8 cellular contexts compared by ENCODE assay signal in genomic region chr3:133804896-133805295, GRCh38. TPM values are rescaled to one million over a fixed set of nuclear protein-coding genes. Genes with fewer than 3 reads are reported as not detected.
DNase-seq lines count a peak whose midpoint lies in the region; ATAC-seq, FAIRE-seq and TF ChIP-seq lines count a peak whose summit lies in the region.

No MANE protein-coding gene starts in this region.

- peak overlapping the region; percentile 62 for H3K4me2 ChIP-seq in A549
- H3K4me2 ChIP-seq in H9 (ENCODE audit: insufficient read depth, insufficient read length, low read length), result peak overlapping the region; percentile 69
- H3K4me2 ChIP-seq in astrocyte (ENCODE audit: low read length), result peak overlapping the region; percentile 93

- H2BK15ac ChIP-seq in H9 (ENCODE audit: low read depth, low read length), result no peak overlapping the region

- H3K56ac ChIP-seq in H9 (ENCODE audit: insufficient read length, low read depth, low read length), result no peak overlapping the region

- H3K9me3 Mint-ChIP-seq in H9 (no peaks in the 10 kb centered on the region), astrocyte (ENCODE audit: unreplicated experiment) (no peaks in the 10 kb centered on the region)

- CTCF ChIA-PET in A549 (lab: Yijun Ruan, JAX), result no interaction called here

- peaks cover 8% of the 10 kb centered on the region for H3K36me3 ChIP-seq in astrocyte (ENCODE audit: insufficient read depth, low read length)
- H3K36me3 ChIP-seq in muscle layer of duodenum (ENCODE audit: control insufficient read depth in 1 of 2, insufficient read depth in 2 of 2, low read length in 2 of 2), result peaks cover 6 to 8% of the 10 kb centered on the region in 2 donors

- H3K36me3 Mint-ChIP-seq in H9 (ENCODE audit: insufficient read depth in 1 of 3, low read depth in 3 of 3), result peaks cover 10 to 26% (median 20%) of the 10 kb centered on the region in 3 experiments; a peak in 6 of 7 replicates
- H3K36me3 Mint-ChIP-seq in astrocyte (ENCODE audit: low read depth, unreplicated experiment), result no peaks in the 10 kb centered on the region

- H3K79me2 ChIP-seq in H9 (ENCODE audit: insufficient read depth, low read length) (peaks cover 2% of the 10 kb centered on the region; the same call in 1 of the 2 replicates), astrocyte (ENCODE audit: insufficient read depth, low read length) (peaks cover 30% of the 10 kb centered on the region)

- H4K8ac ChIP-seq in H9 (replicated peaks; ENCODE audit: insufficient read length, low read depth, low read length), result no peak overlapping the region

- H2BK12ac ChIP-seq in H9 (ENCODE audit: insufficient read length, low read depth, low read length), result no peak overlapping the region

- no peak overlapping the region for H4K91ac ChIP-seq in H9 (ENCODE audit: insufficient read length, low read depth, low read length)

- FAIRE-seq in A549 (lab: Jason Lieb, UNC) (no peak), astrocyte (lab: Jason Lieb, UNC) (no peak)

- TF ChIP-seq CTCF in A549 (IDR thresholded peaks at IDR 0.05), result no peak
- TF ChIP-seq CTCF in H9 (conservative IDR thresholded peaks at IDR 0.05), result no peak
- TF ChIP-seq CTCF in astrocyte (IDR thresholded peaks at IDR 0.05; ENCODE audit: insufficient read depth, low read depth, low read length), result no peak

- POLR2A ChIA-PET in A549 (lab: Yijun Ruan, JAX), result no interaction called here

- H3K4me1 Mint-ChIP-seq in H9 (peaks cover 12% of the 10 kb centered on the region in 2 experiments), astrocyte (ENCODE audit: low read depth, unreplicated experiment) (no peaks in the 10 kb centered on the region)

- peaks cover 5% of the 10 kb centered on the region for H3K23me2 ChIP-seq in H9 (ENCODE audit: insufficient read length, low read depth, low read length, poor library complexity, severe bottlenecking)

- H3K27me3 Mint-ChIP-seq in H9 (ENCODE audit: low read depth), result peaks cover 26% of the 10 kb centered on the region
- H3K27me3 Mint-ChIP-seq in astrocyte (ENCODE audit: low read depth, unreplicated experiment), result peaks cover 14% of the 10 kb centered on the region

- H3K18ac ChIP-seq in H9 (ENCODE audit: insufficient read length, low read depth, low read length), result no peak overlapping the region

- H3K14ac ChIP-seq in H9 (ENCODE audit: insufficient read depth, low read length), result no peak overlapping the region

- no peaks in the 10 kb centered on the region for H3K9me3 ChIP-seq in A549
- no peaks in the 10 kb centered on the region for H3K9me3 ChIP-seq in H9 (ENCODE audit: control insufficient read depth, low read depth, low read length)
- H3K9me3 ChIP-seq in astrocyte (ENCODE audit: insufficient read depth, low read depth, low read length), result no peaks in the 10 kb centered on the region
- H3K9me3 ChIP-seq in muscle layer of duodenum (ENCODE audit: control insufficient read depth in 1 of 2, low read length in 2 of 2), result no peaks in the 10 kb centered on the region

- no peak overlapping the region for H2BK20ac ChIP-seq in H9 (ENCODE audit: low read depth, low read length, poor library complexity, severe bottlenecking)

- H2AFZ ChIP-seq in H9 (ENCODE audit: low read length) (peak overlapping the region; percentile 99), astrocyte (ENCODE audit: low read depth, low read length) (peak overlapping the region; percentile 91)

- no peak for ATAC-seq in A549
- no peak for ATAC-seq in GM21367 (IDR thresholded peaks at IDR 0.05; ENCODE audit: unreplicated experiment)
- ATAC-seq in HG03135 (IDR thresholded peaks at IDR 0.05; ENCODE audit: unreplicated experiment), result no peak

- no peak overlapping the region for H3K4me3 ChIP-seq in A549
- peak overlapping the region; percentile 95 for H3K4me3 ChIP-seq in astrocyte (ENCODE audit: insufficient read depth, low read depth, low read length)
- H3K4me3 ChIP-seq in muscle layer of duodenum (ENCODE audit: low read depth in 1 of 2, low read length in 2 of 2), result peak overlapping the region; percentile 89 to 98

- H3K4me3 Mint-ChIP-seq in H9 (peak overlapping the region; percentile 92 to 97; a peak in 4 of 5 replicates), astrocyte (ENCODE audit: unreplicated experiment) (peak overlapping the region; percentile 98)

- peaks cover 9% of the 10 kb centered on the region; the same call in 2 of the 3 replicates for H3K4me1 ChIP-seq in A549
- no peaks in the 10 kb centered on the region for H3K4me1 ChIP-seq in H9 (ENCODE audit: insufficient read depth, low read length)
- peaks cover 5% of the 10 kb centered on the region for H3K4me1 ChIP-seq in astrocyte (ENCODE audit: insufficient read depth, low read length)
- peaks cover 5 to 6% of the 10 kb centered on the region in 2 donors for H3K4me1 ChIP-seq in muscle layer of duodenum (ENCODE audit: control insufficient read depth in 1 of 2, insufficient read depth in 2 of 2, low read length in 2 of 2)

- TF ChIP-seq RAD21 in A549 (conservative IDR thresholded peaks at IDR 0.05 in 1 of 2, IDR thresholded peaks at IDR 0.05 in 1 of 2), result no peak

- H3K23ac ChIP-seq in H9 (ENCODE audit: insufficient read length, low read depth, low read length), result no peak overlapping the region

- H4K20me1 ChIP-seq in H9 (ENCODE audit: control insufficient read depth, insufficient read depth, insufficient read length) (no peaks in the 10 kb centered on the region), astrocyte (ENCODE audit: insufficient read depth, low read length) (peaks cover 5% of the 10 kb centered on the region)

- TF ChIP-seq POLR2A in A549 (IDR thresholded peaks at IDR 0.05; ENCODE audit: low read length), result no peak

- H3K9ac ChIP-seq in H9 (ENCODE audit: extremely low read depth, insufficient read length, low read length) (no peak overlapping the region), astrocyte (ENCODE audit: low read length) (peak overlapping the region; percentile 89)

- H3T11ph ChIP-seq in H9 (ENCODE audit: low read length), result no peak overlapping the region

- TF ChIP-seq EP300 in A549 (IDR thresholded peaks at IDR 0.05), result no peak

- H3K27ac Mint-ChIP-seq in H9 (no peak overlapping the region), astrocyte (ENCODE audit: unreplicated experiment) (no peak overlapping the region)

- H2BK120ac ChIP-seq in H9 (ENCODE audit: low read depth, low read length, poor library complexity, severe bottlenecking), result no peak overlapping the region

- H3K27ac ChIP-seq in A549 (no peak overlapping the region), H9 (ENCODE audit: insufficient read length, low read depth, low read length) (no peak overlapping the region), astrocyte (ENCODE audit: low read depth, low read length) (no peak overlapping the region), muscle layer of duodenum (ENCODE audit: low read length) (no peak overlapping the region)

- H3K79me1 ChIP-seq in H9 (ENCODE audit: insufficient read depth, low read depth, low read length, poor library complexity, severe bottlenecking), result no peaks in the 10 kb centered on the region

- H3K27me3 ChIP-seq in H9 (ENCODE audit: insufficient read depth, low read length), result no peaks in the 10 kb centered on the region
- peaks cover 3% of the 10 kb centered on the region for H3K27me3 ChIP-seq in astrocyte (ENCODE audit: insufficient read depth, low read length)
- no peaks in the 10 kb centered on the region for H3K27me3 ChIP-seq in muscle layer of duodenum (ENCODE audit: low read depth, low read length)

- DNase-seq in A549 (ENCODE audit: low read depth in 1 of 2, low spot score in 1 of 2) (no peak), H9 (no peak), astrocyte (ENCODE audit: low read depth) (no peak), COLO668 (lab: John Stamatoyannopoulos, UW; ENCODE audit: unreplicated experiment) (no peak), 8988T (no peak)

- H2AK5ac ChIP-seq in H9 (ENCODE audit: insufficient read length, low read length), result no peak overlapping the region

- no peak overlapping the region for H4K5ac ChIP-seq in H9 (ENCODE audit: insufficient read length, low read depth, low read length)

- no peak overlapping the region for H2BK5ac ChIP-seq in H9 (ENCODE audit: insufficient read length, low read length)

- H3K4ac ChIP-seq in H9 (ENCODE audit: low read depth, low read length), result no peak overlapping the region

- 55% methylated on average over 4 of the region's 4 CpGs for WGBS in A549 (ENCODE audit: missing lambda C conversion rate)
- no CpG with 5 or more reads among the region's 4 CpGs for WGBS in H9 (ENCODE audit: extremely low coverage, insufficient read length, low lambda C conversion rate)

RNA-seq across cellular contexts. Expression of gene SRPRB, which starts 0.7 kb away (rescaled TPM):
- polyA plus RNA-seq in A549 (2011; rRNA removed) (61.8 and 64.6 TPM in 2 replicates), A549 (2017; fragmentation: RNase III; extraction: RNeasy Plus Mini Kit Qiagen cat#74134 plus additional on column Dnase treatment) (41.9 to 54.7 TPM (median 45.6 TPM) in 3 replicates)
- 43.0 and 52.8 TPM in 2 replicates for polyA plus RNA-seq in A549 (2012; cell fraction: cytosol; rRNA removed)
- polyA plus RNA-seq in A549 (2012; cell fraction: nucleus; rRNA removed), result 12.6 and 28.2 TPM in 2 replicates
- polyA minus RNA-seq in A549 (2011; rRNA and poly(A)+ RNA removed), result 34.9 and 41.4 TPM in 2 replicates
- total RNA-seq in H9 (2021) (53.7 and 54.8 TPM in 2 replicates), astrocyte (83.8 and 99.4 TPM in 2 replicates)

RNA-seq across cellular contexts. Expression of gene TF, which starts 58.7 kb away (rescaled TPM):
- polyA plus RNA-seq in A549 (2011; rRNA removed) (10.5 and 16.1 TPM in 2 replicates), A549 (2017; fragmentation: RNase III; extraction: RNeasy Plus Mini Kit Qiagen cat#74134 plus additional on column Dnase treatment) (0.45 to 2.0 TPM (median 0.53 TPM) in 3 replicates)
- 0.37 and 0.38 TPM in 2 replicates for polyA plus RNA-seq in A549 (2012; cell fraction: cytosol; rRNA removed)
- 0.41 and 1.1 TPM in 2 replicates for polyA plus RNA-seq in A549 (2012; cell fraction: nucleus; rRNA removed)
- 5.4 and 11.1 TPM in 2 replicates for polyA minus RNA-seq in A549 (2011; rRNA and poly(A)+ RNA removed)
- total RNA-seq in H9 (2021) (0.09 and 0.18 TPM in 2 replicates), astrocyte (0.34 and 1.3 TPM in 2 replicates)
